ENCODE assay signal across 8 cellular contexts in genomic region chr11:86818466-86819282, GRCh38. TPM values are rescaled to one million over a fixed set of nuclear protein-coding genes. Genes with fewer than 3 reads are reported as not detected.
DNase-seq lines count a peak whose midpoint lies in the region; ATAC-seq, FAIRE-seq and TF ChIP-seq lines count a peak whose summit lies in the region.

No MANE protein-coding gene starts in this region.

- TF ChIP-seq CTCF in astrocyte of the spinal cord (IDR thresholded peaks at IDR 0.05; ENCODE audit: low read depth, low read length) (peak; percentile 56), suprapubic skin (IDR thresholded peaks at IDR 0.05) (peak; percentile 63 to 88)

- no peak for TF ChIP-seq POLR2A in suprapubic skin (IDR thresholded peaks at IDR 0.05)

- H3K27me3 ChIP-seq in suprapubic skin: no peaks in the 10 kb centered on the region

- ATAC-seq in HG03354 (IDR thresholded peaks at IDR 0.05; ENCODE audit: poor library complexity, severe bottlenecking, unreplicated experiment): peak; percentile 78
- no peak for ATAC-seq in GM19023 (IDR thresholded peaks at IDR 0.05; ENCODE audit: unreplicated experiment)

- H3K4me3 ChIP-seq in astrocyte of the spinal cord (ENCODE audit: low read depth, low read length) (no peak overlapping the region), suprapubic skin (no peak overlapping the region)

- peak; percentile 89 for FAIRE-seq in G401.6 (lab: Jason Lieb, UNC)
- peak; percentile 98 for FAIRE-seq in islet of Langerhans (lab: Jason Lieb, UNC)

- H3K27ac ChIP-seq in suprapubic skin: no peak overlapping the region

- TF ChIP-seq EP300 in suprapubic skin (IDR thresholded peaks at IDR 0.05): no peak

- in situ Hi-C loops in astrocyte of the spinal cord (cut with HindIII; ENCODE audit: low sequenced_read_pairs): no loop called here

- H3K9me3 ChIP-seq in suprapubic skin: no peaks in the 10 kb centered on the region

- WGBS in suprapubic skin: 27% methylated on average over 11 of the region's 11 CpGs

- no peaks in the 10 kb centered on the region for H3K36me3 ChIP-seq in suprapubic skin

- DNase-seq in NCI-H510A treated with DMSO at 0.1 percent for 48 hours (lab: John Stamatoyannopoulos, UW): peak; percentile 85
- DNase-seq in astrocyte of the spinal cord (ENCODE audit: low read depth, low spot score): peak; percentile 85
- DNase-seq in suprapubic skin (ENCODE audit: low spot score in 2 of 2): no peak
- DNase-seq in activated naive CD4-positive, alpha-beta T cell (lab: John Stamatoyannopoulos, UW): no peak

- peaks cover 25% of the 10 kb centered on the region for H3K4me1 ChIP-seq in suprapubic skin

RNA-seq across cellular contexts. Expression of gene PRSS23, which starts 18.3 kb away (rescaled TPM):
- 10 to 100 TPM; 13.0 to 29.1 (median 18.9) TPM for total RNA-seq in suprapubic skin

Comparison
In these comparisons a context has a peak if more than half of its experiments do, and no peak if none do; other contexts are left out.
1. DNase-seq: peak in NCI-H510A treated with DMSO at 0.1 percent for 48 hours (single experiment) and astrocyte of the spinal cord (single experiment); none in suprapubic skin (0 of 2) and activated naive CD4-positive, alpha-beta T cell (0 of 4).